In the genomic region with DNA sequence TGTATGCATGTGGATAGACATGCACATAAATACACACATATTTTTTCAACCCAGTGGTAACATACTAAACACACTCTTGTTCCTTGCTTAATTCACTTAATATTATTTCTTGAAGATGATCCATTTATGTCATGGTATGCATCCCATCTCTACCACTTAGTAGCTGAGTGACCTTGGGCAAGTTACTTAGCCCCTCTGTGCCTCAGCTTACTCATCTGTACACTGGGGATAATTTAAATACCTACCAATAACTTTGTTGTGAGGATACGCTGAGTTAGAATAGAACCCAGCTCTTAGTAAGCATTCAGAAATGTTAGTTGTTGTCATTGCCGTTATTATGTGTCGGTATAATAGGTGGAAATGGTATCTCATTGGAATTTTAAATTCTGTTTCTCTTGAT, we compare ENCODE assay signal across 29 cellular contexts.
"Had no signal": no experiment of that assay in that cellular context is flagged by ENCODE, and none has a peak within 500 bp of the region (broad histone marks: within the 10 kb centered on the region; RNA-seq: fewer than 3 reads in every experiment).

No MANE protein-coding gene starts in this region.

- H3K27ac ChIP-seq: stomach, suprapubic skin, testis, thoracic aorta, thyroid gland, tibial artery, tibial nerve, transverse colon, upper lobe of left lung, upper lobe of right lung, uterus, vagina had no signal

- H3K9me3 ChIP-seq: stomach, suprapubic skin, testis, thoracic aorta, thyroid gland, tibial artery, tibial nerve, transverse colon, upper lobe of left lung, upper lobe of right lung, uterus, vagina had no signal

- H3K27ac Mint-ChIP-seq: stimulated activated effector memory CD8-positive, alpha-beta T cell treated with anti-CD3 and anti-CD28 coated beads, Interleukin-12 subunit alpha, Interleukin-12 subunit beta, amount 100 ng/mL, for 72 hours; stimulated activated memory B cell treated with anti-CD40 and anti-IgM and Interleukin-4, amounts not matched to agents 10 μg/mL and 1 μg/mL and 100 μg/mL, for 72 hours; stimulated activated naive B cell treated with anti-CD40 and anti-IgM and Interleukin-4, amounts not matched to agents 10 μg/mL and 1 μg/mL and 100 μg/mL, for 72 hours; stimulated activated naive CD8-positive, alpha-beta T cell treated with anti-CD3 and anti-CD28 coated beads, Interleukin-15, amount 100 ng/mL, for 72 hours; stimulated activated naive CD8-positive, alpha-beta T cell treated with anti-CD3 and anti-CD28 coated beads, Interleukin-15, Interleukin-2, amounts not matched to agents 100 ng/mL and 50 ng/mL, for 24 hours; type B pancreatic cell had no signal

- H3K4me1 Mint-ChIP-seq: stimulated activated effector memory CD8-positive, alpha-beta T cell treated with anti-CD3 and anti-CD28 coated beads, Interleukin-12 subunit alpha, Interleukin-12 subunit beta, amount 100 ng/mL, for 72 hours; stimulated activated memory B cell treated with anti-CD40 and anti-IgM and Interleukin-4, amounts not matched to agents 10 μg/mL and 1 μg/mL and 100 μg/mL, for 72 hours had no signal

- H3K4me1 ChIP-seq: suprapubic skin, thyroid gland, tibial artery, upper lobe of left lung, upper lobe of right lung, uterus, vagina had no signal

- H3K27me3 ChIP-seq: stomach, suprapubic skin, testis, thyroid gland, tibial artery, tibial nerve, transverse colon, upper lobe of left lung, upper lobe of right lung, uterus, vagina had no signal

- H3K4me3 ChIP-seq: stomach, suprapubic skin, testis, thoracic aorta, thyroid gland, tibial artery, tibial nerve, transverse colon, upper lobe of left lung, upper lobe of right lung, uterus, vagina had no signal

- H3K9me3 Mint-ChIP-seq: stimulated activated effector memory CD8-positive, alpha-beta T cell treated with anti-CD3 and anti-CD28 coated beads, Interleukin-12 subunit alpha, Interleukin-12 subunit beta, amount 100 ng/mL, for 72 hours; stimulated activated memory B cell treated with anti-CD40 and anti-IgM and Interleukin-4, amounts not matched to agents 10 μg/mL and 1 μg/mL and 100 μg/mL, for 72 hours; stimulated activated naive B cell treated with anti-CD40 and anti-IgM and Interleukin-4, amounts not matched to agents 10 μg/mL and 1 μg/mL and 100 μg/mL, for 72 hours; stimulated activated naive CD8-positive, alpha-beta T cell treated with anti-CD3 and anti-CD28 coated beads, Interleukin-15, amount 100 ng/mL, for 72 hours; stimulated activated naive CD8-positive, alpha-beta T cell treated with anti-CD3 and anti-CD28 coated beads, Interleukin-15, Interleukin-2, amounts not matched to agents 100 ng/mL and 50 ng/mL, for 24 hours; type B pancreatic cell had no signal

- DNase-seq: stimulated activated CD4-positive, alpha-beta T cell treated with anti-CD3 and anti-CD28 coated beads, Interleukin-2, amount 100 ng/mL, for 48 hours; stimulated activated CD4-positive, alpha-beta T cell treated with anti-CD3 and anti-CD28 coated beads, Interleukin-4, amount 100 ng/mL, for 1 hour; stimulated activated CD4-positive, alpha-beta T cell treated with anti-CD3 and anti-CD28 coated beads, Interleukin-4, amount 100 ng/mL, for 24 hours; stimulated activated CD4-positive, alpha-beta T cell treated with anti-CD3 and anti-CD28 coated beads, Interleukin-4, amount 100 ng/mL, for 4 hours; stimulated activated CD8-positive, alpha-beta memory T cell treated with anti-CD3 and anti-CD28 coated beads, Interleukin-4, amount 100 ng/mL, for 48 hours; stimulated activated naive B cell treated with anti-CD40 and anti-IgM and Interleukin-4, amounts not matched to agents 10 μg/mL and 1 μg/mL and 100 μg/mL, for 72 hours; stimulated activated naive CD4-positive, alpha-beta T cell; stimulated activated naive CD4-positive, alpha-beta T cell treated with Interleukin-2 at 50 U/mL for 16 hours; stimulated activated naive CD8-positive, alpha-beta T cell treated with anti-CD3 and anti-CD28 coated beads, Interleukin-15, amount 100 ng/mL, for 72 hours; stimulated activated naive CD8-positive, alpha-beta T cell treated with anti-CD3 and anti-CD28 coated beads, Interleukin-15, Interleukin-2, amounts not matched to agents 100 U/mL and 50 U/mL, for 24 hours; stomach; substantia nigra; testis; thyroid gland; tibial artery; transverse colon; trophoblast cell; upper lobe of left lung; upper lobe of right lung; uterus had no signal

- H3K36me3 ChIP-seq: uterus had no signal

- H3K4me3 Mint-ChIP-seq: stimulated activated effector memory CD8-positive, alpha-beta T cell treated with anti-CD3 and anti-CD28 coated beads, Interleukin-12 subunit alpha, Interleukin-12 subunit beta, amount 100 ng/mL, for 72 hours; stimulated activated memory B cell treated with anti-CD40 and anti-IgM and Interleukin-4, amounts not matched to agents 10 μg/mL and 1 μg/mL and 100 μg/mL, for 72 hours; stimulated activated naive B cell treated with anti-CD40 and anti-IgM and Interleukin-4, amounts not matched to agents 10 μg/mL and 1 μg/mL and 100 μg/mL, for 72 hours; stimulated activated naive CD8-positive, alpha-beta T cell treated with anti-CD3 and anti-CD28 coated beads, Interleukin-15, amount 100 ng/mL, for 72 hours; stimulated activated naive CD8-positive, alpha-beta T cell treated with anti-CD3 and anti-CD28 coated beads, Interleukin-15, Interleukin-2, amounts not matched to agents 100 ng/mL and 50 ng/mL, for 24 hours; type B pancreatic cell had no signal

- ATAC-seq: stimulated activated effector memory CD8-positive, alpha-beta T cell treated with anti-CD3 and anti-CD28 coated beads, Interleukin-12 subunit alpha, Interleukin-12 subunit beta, amount 100 ng/mL, for 72 hours; stimulated activated memory B cell treated with anti-CD40 and anti-IgM and Interleukin-4, amounts not matched to agents 10 μg/mL and 1 μg/mL and 100 μg/mL, for 72 hours; stimulated activated naive B cell treated with anti-CD40 and anti-IgM and Interleukin-4, amounts not matched to agents 10 μg/mL and 1 μg/mL and 100 μg/mL, for 72 hours; stimulated activated naive CD8-positive, alpha-beta T cell treated with anti-CD3 and anti-CD28 coated beads, Interleukin-15, amount 100 ng/mL, for 72 hours; stimulated activated naive CD8-positive, alpha-beta T cell treated with anti-CD3 and anti-CD28 coated beads, Interleukin-15, Interleukin-2, amounts not matched to agents 100 U/mL and 50 U/mL, for 24 hours; upper lobe of right lung had no signal

- H3K27me3 Mint-ChIP-seq: stimulated activated memory B cell treated with anti-CD40 and anti-IgM and Interleukin-4, amounts not matched to agents 10 μg/mL and 1 μg/mL and 100 μg/mL, for 72 hours; stimulated activated naive B cell treated with anti-CD40 and anti-IgM and Interleukin-4, amounts not matched to agents 10 μg/mL and 1 μg/mL and 100 μg/mL, for 72 hours; stimulated activated naive CD8-positive, alpha-beta T cell treated with anti-CD3 and anti-CD28 coated beads, Interleukin-15, amount 100 ng/mL, for 72 hours; stimulated activated naive CD8-positive, alpha-beta T cell treated with anti-CD3 and anti-CD28 coated beads, Interleukin-15, Interleukin-2, amounts not matched to agents 100 ng/mL and 50 ng/mL, for 24 hours; type B pancreatic cell had no signal

- FAIRE-seq: urothelium cell line had no signal

- H3K36me3 Mint-ChIP-seq: stimulated activated effector memory CD8-positive, alpha-beta T cell treated with anti-CD3 and anti-CD28 coated beads, Interleukin-12 subunit alpha, Interleukin-12 subunit beta, amount 100 ng/mL, for 72 hours had no signal
